Comparison of ENCODE assay signal across 1 cellular context in the genomic region with DNA sequence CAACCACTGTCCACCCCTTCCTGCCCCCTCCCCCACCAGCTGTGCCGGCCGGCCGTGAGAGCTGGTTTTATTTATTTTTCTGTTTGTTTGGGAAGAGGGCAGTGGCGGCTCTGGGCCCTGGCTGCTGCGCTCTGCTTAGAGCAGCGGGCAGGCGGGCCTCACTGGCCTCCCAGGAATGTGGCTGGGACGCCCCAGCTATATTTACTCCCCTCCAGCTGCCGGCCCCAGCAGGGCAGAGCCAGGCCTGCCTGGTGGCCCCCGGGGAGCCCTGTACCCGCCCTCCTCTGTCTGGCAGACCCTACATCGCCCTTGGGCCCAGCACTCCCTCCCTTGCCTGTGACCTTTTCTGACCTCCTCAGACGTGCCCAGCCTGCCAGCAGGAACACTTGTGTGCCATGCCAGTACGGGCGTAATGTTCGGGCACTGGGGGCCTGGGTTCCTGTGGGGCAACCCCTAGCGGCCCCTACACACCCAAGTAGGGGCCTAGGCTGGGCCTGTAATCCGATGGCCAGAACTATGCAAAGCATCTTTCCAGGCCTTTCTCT.
TF ChIP-seq lines count a peak whose summit lies in the region.

No MANE protein-coding gene starts in this region.

TF ChIP-seq in K562, 482 proteins besides CTCF, POLR2A, EP300 and RAD21 (continued from another document):
- no peak for TF ChIP-seq SRSF7 (optimal IDR thresholded peaks at IDR 0.05; ENCODE audit: low read depth, low read length)
- TF ChIP-seq RHOXF2B (CRISPR knock-in tag; conservative IDR thresholded peaks at IDR 0.05), result no peak
- no peak for TF ChIP-seq PML (IDR thresholded peaks at IDR 0.05; ENCODE audit: low read length)
- TF ChIP-seq ZNF212 (CRISPR knock-in tag; IDR thresholded peaks at IDR 0.05), result no peak
- peak; percentile 53 for TF ChIP-seq RBM22 (IDR thresholded peaks at IDR 0.05; ENCODE audit: low read depth, low read length, poor library complexity, severe bottlenecking)
- TF ChIP-seq TBP (optimal IDR thresholded peaks at IDR 0.05; ENCODE audit: low read depth, low read length), result no peak
